ENCODE assay signal across 31 cellular contexts in the genomic region with DNA sequence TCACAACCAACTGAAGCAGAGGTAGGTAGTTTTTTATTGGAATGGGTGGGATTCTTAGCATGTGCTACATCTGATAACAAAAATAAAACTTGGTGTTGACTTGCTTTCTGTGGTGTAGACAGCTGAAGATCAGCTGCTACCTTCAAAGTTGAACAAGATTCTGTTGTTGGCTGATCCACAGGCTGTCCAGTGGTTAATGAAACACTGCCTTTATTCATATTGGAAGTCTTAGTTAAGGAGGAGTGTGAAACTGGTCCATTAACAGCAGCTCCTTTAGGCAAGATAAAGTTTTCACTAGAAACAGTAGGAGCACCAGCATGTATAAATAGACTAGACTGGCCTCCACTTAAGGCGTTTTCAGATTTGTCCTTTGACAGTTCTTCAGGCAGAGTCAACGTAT.
"Had no signal": no experiment of that assay in that cellular context is flagged by ENCODE, and none has a peak within 500 bp of the region (broad histone marks: within the 10 kb centered on the region; RNA-seq: fewer than 3 reads in every experiment).

No MANE protein-coding gene starts in this region.

- H3K4me1 ChIP-seq: ascending aorta, breast epithelium, foreskin keratinocyte had no signal

- DNase-seq: activated CD4-positive, alpha-beta memory T cell treated with anti-CD3 and anti-CD28 coated beads for 36 hours; activated CD4-positive, alpha-beta T cell treated with anti-CD3 and anti-CD28 coated beads for 36 hours; activated CD4-positive, alpha-beta T cell treated with anti-CD3 and anti-CD28 coated beads, Interleukin-2, amount 10 ng/mL, durations not matched to agents 24 days and 14 days; activated CD4-positive, CD25-positive, alpha-beta regulatory T cell; activated CD4-positive, CD25-positive, alpha-beta regulatory T cell treated with anti-CD3 and anti-CD28 coated beads, Interleukin-2, amount 50 U/mL, for 72 hours; activated CD8-positive, alpha-beta memory T cell treated with anti-CD3 and anti-CD28 coated beads, Interleukin-2, amount 10 ng/mL, durations not matched to agents 7 days and 5 days; activated CD8-positive, alpha-beta memory T cell treated with anti-CD3 and anti-CD28 coated beads, Interleukin-2, amount 50 U/mL, for 48 hours; activated CD8-positive, alpha-beta T cell treated with anti-CD3 and anti-CD28 coated beads, Interleukin-2, amount 10 ng/mL, durations not matched to agents 7 days and 5 days; activated gamma-delta T cell; activated naive CD4-positive, alpha-beta T cell; activated naive CD4-positive, alpha-beta T cell treated with anti-CD3 and anti-CD28 coated beads, Interleukin-2, amount 10 ng/mL, durations not matched to agents 7 days and 5 days; activated naive CD8-positive, alpha-beta T cell treated with anti-CD3 and anti-CD28 coated beads, Interleukin-2, amount 10 ng/mL, durations not matched to agents 7 days and 5 days; activated T-cell treated with anti-CD3 and anti-CD28 coated beads for 4 hours; activated T-cell treated with anti-CD3 and anti-CD28 coated beads, Interleukin-2, amount 50 U/mL, for 24 hours; activated T-cell treated with anti-CD3 and anti-CD28 coated beads, Interleukin-2, amount 50 U/mL, for 72 hours; dorsolateral prefrontal cortex; effector memory CD4-positive, alpha-beta T cell; endodermal cell; erythroblast; foreskin keratinocyte; T-helper 1 cell; T-helper 2 cell had no signal

- H3K4me3 Mint-ChIP-seq: activated CD4-positive, alpha-beta memory T cell treated with anti-CD3 and anti-CD28 coated beads for 36 hours; activated CD4-positive, alpha-beta T cell treated with anti-CD3 and anti-CD28 coated beads for 36 hours; activated CD4-positive, alpha-beta T cell treated with anti-CD3 and anti-CD28 coated beads, Interleukin-2, amount 10 ng/mL, durations not matched to agents 24 days and 14 days; activated CD8-positive, alpha-beta memory T cell treated with anti-CD3 and anti-CD28 coated beads, Interleukin-2, amount 10 ng/mL, durations not matched to agents 7 days and 5 days; activated CD8-positive, alpha-beta T cell treated with anti-CD3 and anti-CD28 coated beads, Interleukin-2, amount 10 ng/mL, durations not matched to agents 7 days and 5 days; activated naive CD4-positive, alpha-beta T cell treated with anti-CD3 and anti-CD28 coated beads, Interleukin-2, amount 10 ng/mL, durations not matched to agents 7 days and 5 days; activated naive CD8-positive, alpha-beta T cell treated with anti-CD3 and anti-CD28 coated beads, Interleukin-2, amount 10 ng/mL, durations not matched to agents 7 days and 5 days; activated T-cell treated with anti-CD3 and anti-CD28 coated beads, Interleukin-2, amount 50 U/mL, for 24 hours; activated T-cell treated with anti-CD3 and anti-CD28 coated beads, Interleukin-2, amount 50 U/mL, for 72 hours; brain; central memory CD8-positive, alpha-beta T cell; dendritic cell treated with granulocyte-macrophage colony-stimulating factor and Interleukin-4, amounts not matched to agents 40 ng/mL and 50 ng/mL, for 4 days; endodermal cell had no signal

- H3K9me3 Mint-ChIP-seq: activated CD4-positive, alpha-beta memory T cell treated with anti-CD3 and anti-CD28 coated beads for 36 hours; activated naive CD4-positive, alpha-beta T cell treated with anti-CD3 and anti-CD28 coated beads, Interleukin-2, amount 10 ng/mL, durations not matched to agents 7 days and 5 days; activated T-cell treated with anti-CD3 and anti-CD28 coated beads, Interleukin-2, amount 50 U/mL, for 24 hours; activated T-cell treated with anti-CD3 and anti-CD28 coated beads, Interleukin-2, amount 50 U/mL, for 72 hours; central memory CD8-positive, alpha-beta T cell; dendritic cell treated with granulocyte-macrophage colony-stimulating factor and Interleukin-4, amounts not matched to agents 40 ng/mL and 50 ng/mL, for 4 days; endodermal cell had no signal

- H3K9me3 ChIP-seq: ascending aorta, breast epithelium, esophagus muscularis mucosa, gastroesophageal sphincter had no signal

- H3K27me3 Mint-ChIP-seq: activated CD4-positive, alpha-beta memory T cell treated with anti-CD3 and anti-CD28 coated beads for 36 hours; activated CD4-positive, alpha-beta T cell treated with anti-CD3 and anti-CD28 coated beads for 36 hours; activated CD4-positive, alpha-beta T cell treated with anti-CD3 and anti-CD28 coated beads, Interleukin-2, amount 10 ng/mL, durations not matched to agents 24 days and 14 days; activated CD8-positive, alpha-beta memory T cell treated with anti-CD3 and anti-CD28 coated beads, Interleukin-2, amount 10 ng/mL, durations not matched to agents 7 days and 5 days; activated naive CD4-positive, alpha-beta T cell treated with anti-CD3 and anti-CD28 coated beads, Interleukin-2, amount 10 ng/mL, durations not matched to agents 7 days and 5 days; activated naive CD8-positive, alpha-beta T cell treated with anti-CD3 and anti-CD28 coated beads, Interleukin-2, amount 10 ng/mL, durations not matched to agents 7 days and 5 days; activated T-cell treated with anti-CD3 and anti-CD28 coated beads, Interleukin-2, amount 50 U/mL, for 24 hours; brain; central memory CD8-positive, alpha-beta T cell; dendritic cell treated with granulocyte-macrophage colony-stimulating factor and Interleukin-4, amounts not matched to agents 40 ng/mL and 50 ng/mL, for 4 days had no signal

- H3K27me3 ChIP-seq: ascending aorta, breast epithelium, dorsolateral prefrontal cortex, esophagus muscularis mucosa, foreskin keratinocyte, gastroesophageal sphincter had no signal

- H3K4me1 Mint-ChIP-seq: activated CD4-positive, alpha-beta T cell treated with anti-CD3 and anti-CD28 coated beads, Interleukin-2, amount 10 ng/mL, durations not matched to agents 24 days and 14 days; activated CD8-positive, alpha-beta memory T cell treated with anti-CD3 and anti-CD28 coated beads, Interleukin-2, amount 10 ng/mL, durations not matched to agents 7 days and 5 days; activated naive CD4-positive, alpha-beta T cell treated with anti-CD3 and anti-CD28 coated beads, Interleukin-2, amount 10 ng/mL, durations not matched to agents 7 days and 5 days had no signal

- ATAC-seq: activated CD4-positive, alpha-beta T cell treated with anti-CD3 and anti-CD28 coated beads for 36 hours; activated CD8-positive, alpha-beta memory T cell treated with anti-CD3 and anti-CD28 coated beads, Interleukin-2, amount 10 ng/mL, durations not matched to agents 7 days and 5 days; activated CD8-positive, alpha-beta T cell treated with anti-CD3 and anti-CD28 coated beads, Interleukin-2, amount 10 ng/mL, durations not matched to agents 7 days and 5 days; activated naive CD4-positive, alpha-beta T cell treated with anti-CD3 and anti-CD28 coated beads, Interleukin-2, amount 50 U/mL, for 72 hours; activated T-cell treated with anti-CD3 and anti-CD28 coated beads, Interleukin-2, amount 50 U/mL, for 72 hours; foreskin keratinocyte; gastroesophageal sphincter had no signal

- H3K36me3 ChIP-seq: breast epithelium had no signal

- H3K27ac ChIP-seq: ascending aorta, breast epithelium, coronary artery, dorsolateral prefrontal cortex, esophagus muscularis mucosa, foreskin keratinocyte, gastroesophageal sphincter had no signal

- H3K4me3 ChIP-seq: ascending aorta, breast epithelium, coronary artery, dorsolateral prefrontal cortex, esophagus muscularis mucosa, gastroesophageal sphincter had no signal

- H3K27ac Mint-ChIP-seq: activated CD4-positive, alpha-beta memory T cell treated with anti-CD3 and anti-CD28 coated beads for 36 hours; activated CD4-positive, alpha-beta T cell treated with anti-CD3 and anti-CD28 coated beads for 36 hours; activated CD4-positive, alpha-beta T cell treated with anti-CD3 and anti-CD28 coated beads, Interleukin-2, amount 10 ng/mL, durations not matched to agents 24 days and 14 days; activated CD8-positive, alpha-beta memory T cell treated with anti-CD3 and anti-CD28 coated beads, Interleukin-2, amount 10 ng/mL, durations not matched to agents 7 days and 5 days; activated CD8-positive, alpha-beta T cell treated with anti-CD3 and anti-CD28 coated beads, Interleukin-2, amount 10 ng/mL, durations not matched to agents 7 days and 5 days; activated naive CD4-positive, alpha-beta T cell treated with anti-CD3 and anti-CD28 coated beads, Interleukin-2, amount 10 ng/mL, durations not matched to agents 7 days and 5 days; activated naive CD4-positive, alpha-beta T cell treated with anti-CD3 and anti-CD28 coated beads, Interleukin-2, amount 50 U/mL, for 72 hours; activated naive CD8-positive, alpha-beta T cell treated with anti-CD3 and anti-CD28 coated beads, Interleukin-2, amount 10 ng/mL, durations not matched to agents 7 days and 5 days; activated T-cell treated with anti-CD3 and anti-CD28 coated beads, Interleukin-2, amount 50 U/mL, for 24 hours; activated T-cell treated with anti-CD3 and anti-CD28 coated beads, Interleukin-2, amount 50 U/mL, for 72 hours; brain; dendritic cell treated with granulocyte-macrophage colony-stimulating factor and Interleukin-4, amounts not matched to agents 40 ng/mL and 50 ng/mL, for 4 days; endodermal cell had no signal
